Comparison of ENCODE assay signal across 18 cellular contexts in the genomic region with DNA sequence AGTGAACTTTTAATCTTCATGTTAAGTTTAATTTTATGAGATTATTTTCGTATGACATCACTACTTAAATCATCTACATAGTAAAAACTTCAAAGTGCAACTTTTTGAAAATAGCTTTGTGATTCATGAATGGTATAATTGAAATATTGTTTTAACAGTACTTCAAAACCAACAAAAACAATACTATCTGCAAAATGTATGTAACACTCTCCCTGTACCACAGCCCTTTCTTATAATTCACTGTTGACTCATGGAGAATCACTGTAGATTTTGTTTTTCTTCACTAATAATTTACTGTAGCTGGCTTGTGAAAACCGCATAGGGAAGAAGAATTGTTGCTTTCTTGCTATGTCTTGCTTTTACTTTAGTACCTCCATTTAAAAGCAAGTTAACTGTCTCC.
DNase-seq lines count a peak whose midpoint lies in the region; TF ChIP-seq lines count a peak whose summit lies in the region.
"Had no signal": no experiment of that assay in that cellular context is flagged by ENCODE, and none has a peak within 500 bp of the region (broad histone marks: within the 10 kb centered on the region; RNA-seq: fewer than 3 reads in every experiment).

No MANE protein-coding gene starts in this region.

- no peak overlapping the region for H3K4me3 ChIP-seq in SJSA1
- H3K4me3 ChIP-seq in foreskin fibroblast (ENCODE audit: low read depth in 1 of 2, low read length in 2 of 2): no peak overlapping the region
- H3K4me3 ChIP-seq in smooth muscle cell: no peak overlapping the region
- H3K4me3 ChIP-seq: testis had no signal

- H3F3A ChIP-seq in smooth muscle cell (ENCODE audit: low read depth): peaks cover 20% of the 10 kb centered on the region

- peak overlapping the region; percentile 15 for H3K27ac ChIP-seq in SJSA1
- H3K27ac ChIP-seq in smooth muscle cell (ENCODE audit: low read depth): peak overlapping the region; percentile 94
- H3K27ac ChIP-seq: VCaP had no signal

- peak overlapping the region; percentile 35 for H2AFZ ChIP-seq in smooth muscle cell (ENCODE audit: low read depth)

- H3K9me3 ChIP-seq in SJSA1 (replicated peaks) (no peaks in the 10 kb centered on the region), smooth muscle cell (replicated peaks; ENCODE audit: low read depth) (no peaks in the 10 kb centered on the region)
- H3K9me3 ChIP-seq: testis had no signal

- H3K79me2 ChIP-seq in smooth muscle cell (ENCODE audit: low read depth): no peaks in the 10 kb centered on the region

- H3K36me3 ChIP-seq in SJSA1: no peaks in the 10 kb centered on the region
- H3K36me3 ChIP-seq in smooth muscle cell (ENCODE audit: low read depth): no peaks in the 10 kb centered on the region

- H3K4me1 ChIP-seq in SJSA1 (replicated peaks) (peaks cover 23% of the 10 kb centered on the region), smooth muscle cell (ENCODE audit: low read depth) (peaks cover 17% of the 10 kb centered on the region)

- peak overlapping the region; percentile 62 for H3K9ac ChIP-seq in smooth muscle cell (ENCODE audit: low read depth)

- no peaks in the 10 kb centered on the region for H3K27me3 ChIP-seq in SJSA1 (replicated peaks)
- H3K27me3 ChIP-seq in smooth muscle cell (ENCODE audit: low read depth): no peaks in the 10 kb centered on the region
- H3K27me3 ChIP-seq: testis had no signal

- H3K4me2 ChIP-seq in smooth muscle cell: peak overlapping the region; percentile 70

- WGBS in smooth muscle cell (ENCODE audit: low lambda C conversion rate): 35% methylated on average over 2 of the region's 2 CpGs

- peak; percentile 66 for DNase-seq in EL
- DNase-seq in SJSA1 (ENCODE audit: low read depth in 1 of 2, low spot score in 2 of 2): peak in 1 of 2 experiments; percentile 57
- DNase-seq in foreskin fibroblast: peak; percentile 50 to 67
- DNase-seq in smooth muscle cell (lab: John Stamatoyannopoulos, UW; ENCODE audit: unreplicated experiment): no peak
- DNase-seq in NCI-H345 treated with DMSO at 0.1 percent for 48 hours (lab: John Stamatoyannopoulos, UW; ENCODE audit: unreplicated experiment): no peak
- no peak for DNase-seq in DMS 273 (lab: John Stamatoyannopoulos, UW; ENCODE audit: unreplicated experiment)
- DNase-seq in hepatic stellate cell (ENCODE audit: low spot score): no peak
- DNase-seq: activated CD4-positive, alpha-beta T cell treated with anti-CD3 and anti-CD28 coated beads, Interleukin-2, amount 50 U/mL, for 4 hours; activated naive CD4-positive, alpha-beta T cell treated with anti-CD3 and anti-CD28 coated beads, Interleukin-2, amount 10 ng/mL, durations not matched to agents 7 days and 5 days; C1 segment of cervical spinal cord; erythroblast; hypothalamus; NCI-H1930; NCI-H524; Right ventricle myocardium superior; T-cell; testis had no signal

- H4K20me1 ChIP-seq in smooth muscle cell (ENCODE audit: low read depth): no peaks in the 10 kb centered on the region

- TF ChIP-seq CTCF in foreskin fibroblast (IDR thresholded peaks at IDR 0.05; ENCODE audit: low read depth, low read length) (no peak), smooth muscle cell (IDR thresholded peaks at IDR 0.05; ENCODE audit: borderline replicate concordance, insufficient read depth, poor library complexity, severe bottlenecking) (no peak)

Comparison
In these comparisons a context has a peak if more than half of its experiments do, and no peak if none do; other contexts are left out.
1. DNase-seq: peak in EL (single experiment) and foreskin fibroblast (2 of 2); none in smooth muscle cell (single experiment), NCI-H345 treated with DMSO at 0.1 percent for 48 hours (single experiment), DMS 273 (single experiment) and hepatic stellate cell (single experiment).